Comparison of ENCODE assay signal across 23 cellular contexts in genomic region chr16:3965306-3965705, GRCh38.
DNase-seq lines count a peak whose midpoint lies in the region; ATAC-seq, FAIRE-seq and TF ChIP-seq lines count a peak whose summit lies in the region.
"Had no signal": no experiment of that assay in that cellular context is flagged by ENCODE, and none has a peak within 500 bp of the region (broad histone marks: within the 10 kb centered on the region; RNA-seq: fewer than 3 reads in every experiment).

No MANE protein-coding gene starts in this region.

- no peak overlapping the region for H3K9ac ChIP-seq in kidney (ENCODE audit: low read length in 2 of 2)
- H3K9ac ChIP-seq in neuronal stem cell (ENCODE audit: low read depth, low read length, poor library complexity) = no peak overlapping the region
- no peak overlapping the region for H3K9ac ChIP-seq in GM23248
- H3K9ac ChIP-seq: BLaER1 had no signal

- H3K27me3 ChIP-seq in H7 (ENCODE audit: control insufficient read depth, insufficient read depth, low read length) (no peaks in the 10 kb centered on the region), neuronal stem cell (ENCODE audit: control insufficient read depth in 3 of 3, insufficient read depth in 3 of 3, low read depth in 1 of 3, low read length in 3 of 3) (no peaks in the 10 kb centered on the region), esophagus muscularis mucosa (no peaks in the 10 kb centered on the region), GM23248 (replicated peaks; ENCODE audit: insufficient read depth) (no peaks in the 10 kb centered on the region)
- H3K27me3 ChIP-seq: BLaER1, SJSA1 had no signal

- no peak for TF ChIP-seq POLR2A in esophagus muscularis mucosa (IDR thresholded peaks at IDR 0.05; ENCODE audit: low read depth)

- no peak overlapping the region for H3K4me3 ChIP-seq in H7 (ENCODE audit: insufficient read depth, low read depth, low read length)
- H3K4me3 ChIP-seq in kidney (ENCODE audit: low read length in 2 of 2) = no peak overlapping the region
- no peak overlapping the region for H3K4me3 ChIP-seq in neuronal stem cell (ENCODE audit: low read length in 2 of 2)
- H3K4me3 ChIP-seq in esophagus muscularis mucosa = no peak overlapping the region
- no peak overlapping the region for H3K4me3 ChIP-seq in GM23248
- H3K4me3 ChIP-seq: BLaER1, SJSA1 had no signal

- no peak overlapping the region for H2AFZ ChIP-seq in neuronal stem cell (ENCODE audit: low read length)
- H2AFZ ChIP-seq in GM23248 = no peak overlapping the region

- H3K14ac ChIP-seq in neuronal stem cell (ENCODE audit: low read length) = no peak overlapping the region

- H4K91ac ChIP-seq in neuronal stem cell (ENCODE audit: low read depth, low read length, poor library complexity) = no peak overlapping the region

- no peaks in the 10 kb centered on the region for H3K4me1 ChIP-seq in kidney (ENCODE audit: control insufficient read depth in 1 of 2, insufficient read depth in 1 of 2, low read depth in 1 of 2, low read length in 2 of 2)
- H3K4me1 ChIP-seq in neuronal stem cell (ENCODE audit: control insufficient read depth in 2 of 2, insufficient read depth in 1 of 2, low read depth in 1 of 2, low read length in 2 of 2) = peaks cover 2 to 4% of the 10 kb centered on the region in 2 donors
- H3K4me1 ChIP-seq in esophagus muscularis mucosa = peaks cover 8 to 17% (median 15%) of the 10 kb centered on the region in 4 donors
- peaks cover 8% of the 10 kb centered on the region; the same call in 1 of the 2 replicates for H3K4me1 ChIP-seq in GM23248 (ENCODE audit: insufficient read depth)

- no peaks in the 10 kb centered on the region for H3K36me3 ChIP-seq in H7 (replicated peaks; ENCODE audit: control insufficient read depth, insufficient read depth, low read length)
- H3K36me3 ChIP-seq in kidney (ENCODE audit: control insufficient read depth in 1 of 2, insufficient read depth in 2 of 2, low read length in 2 of 2) = peaks cover 0 to 7% of the 10 kb centered on the region in 2 donors
- H3K36me3 ChIP-seq in neuronal stem cell (replicated peaks in 1 of 2; ENCODE audit: control insufficient read depth in 2 of 2, insufficient read depth in 2 of 2, low read length in 2 of 2) = peaks cover 0 to 11% of the 10 kb centered on the region in 2 donors
- H3K36me3 ChIP-seq in esophagus muscularis mucosa = peaks cover 18 to 28% (median 20%) of the 10 kb centered on the region in 4 donors
- no peaks in the 10 kb centered on the region; the same call in 1 of the 2 replicates for H3K36me3 ChIP-seq in GM23248 (ENCODE audit: low read depth)

- H3F3A ChIP-seq in GM23248 (ENCODE audit: insufficient read depth) = no peaks in the 10 kb centered on the region

- no peak for ATAC-seq in GM18868 (IDR thresholded peaks at IDR 0.05; ENCODE audit: unreplicated experiment)
- ATAC-seq: Right ventricle myocardium inferior had no signal

- FAIRE-seq in kidney (lab: Jason Lieb, UNC) = no peak
- FAIRE-seq: D721Med, GM18507 had no signal

- in situ Hi-C loops in GM23248 (cut with MboI) = no loop called here

- no peaks in the 10 kb centered on the region for H4K20me1 ChIP-seq in GM23248 (ENCODE audit: insufficient read depth)

- peaks cover 9% of the 10 kb centered on the region for H3K27me3 Mint-ChIP-seq in dendritic cell treated with granulocyte-macrophage colony-stimulating factor and Interleukin-4, amounts not matched to agents 40 ng/mL and 50 ng/mL, for 4 days

- H2BK12ac ChIP-seq in neuronal stem cell (ENCODE audit: low read length) = peak overlapping the region; percentile 58

- intact Hi-C loops in dendritic cell treated with granulocyte-macrophage colony-stimulating factor and Interleukin-4, amounts not matched to agents 40 ng/mL and 50 ng/mL, for 4 days (cut with micrococcal nuclease) = no loop called here
- intact Hi-C loops in kidney (cut with DNase I) = no loop called here
- intact Hi-C loops in esophagus muscularis mucosa (cut with DNase I) = no loop called here

- H3K4me3 Mint-ChIP-seq in dendritic cell treated with granulocyte-macrophage colony-stimulating factor and Interleukin-4, amounts not matched to agents 40 ng/mL and 50 ng/mL, for 4 days = no peak overlapping the region

- H3K27ac Mint-ChIP-seq in dendritic cell treated with granulocyte-macrophage colony-stimulating factor and Interleukin-4, amounts not matched to agents 40 ng/mL and 50 ng/mL, for 4 days = peak overlapping the region; percentile 71

- WGBS in neuronal stem cell (ENCODE audit: extremely low coverage in 2 of 2, insufficient read length in 2 of 2, insufficient replicate concordance in 1 of 2), 2 donors = no CpG with 5 or more reads among the region's 15 CpGs
- 81% methylated on average over 15 of the region's 15 CpGs for WGBS in esophagus muscularis mucosa
- 90 to 91% methylated on average over 15 of the region's 15 CpGs for whole genome bisulfite sequencing in GM23248 (ENCODE audit: low coverage in 1 of 2, low lambda C conversion rate in 2 of 2, missing lambda C conversion rate in 2 of 2), 2 experiments

- H3K4ac ChIP-seq in neuronal stem cell (ENCODE audit: low read length) = no peak overlapping the region

- H3K4me1 Mint-ChIP-seq in dendritic cell treated with granulocyte-macrophage colony-stimulating factor and Interleukin-4, amounts not matched to agents 40 ng/mL and 50 ng/mL, for 4 days (ENCODE audit: low read depth) = peaks cover 53% of the 10 kb centered on the region

- TF ChIP-seq CTCF in kidney (IDR thresholded peaks at IDR 0.05; ENCODE audit: borderline replicate concordance, extremely low read depth, insufficient read depth) (no peak), esophagus muscularis mucosa (IDR thresholded peaks at IDR 0.05) (no peak)

- H3K79me1 ChIP-seq in neuronal stem cell (ENCODE audit: low read depth, low read length) = no peaks in the 10 kb centered on the region

- H3K9me3 ChIP-seq in kidney (ENCODE audit: control insufficient read depth in 1 of 2, low read length in 2 of 2) (no peaks in the 10 kb centered on the region), neuronal stem cell (replicated peaks in 1 of 2; ENCODE audit: control insufficient read depth in 2 of 2, insufficient read depth in 1 of 2, low read depth in 1 of 2, low read length in 2 of 2) (peaks cover 0 to 4% of the 10 kb centered on the region in 2 donors), esophagus muscularis mucosa (no peaks in the 10 kb centered on the region), GM23248 (ENCODE audit: low read depth) (no peaks in the 10 kb centered on the region)
- H3K9me3 ChIP-seq: SJSA1 had no signal

- H3K36me3 Mint-ChIP-seq in dendritic cell treated with granulocyte-macrophage colony-stimulating factor and Interleukin-4, amounts not matched to agents 40 ng/mL and 50 ng/mL, for 4 days (ENCODE audit: low read depth) = peaks cover 26% of the 10 kb centered on the region

- H3K18ac ChIP-seq in neuronal stem cell (ENCODE audit: low read length) = no peak overlapping the region

- H3K4me2 ChIP-seq in neuronal stem cell (ENCODE audit: insufficient read depth, low read length, poor library complexity, severe bottlenecking) (no peak overlapping the region), GM23248 (ENCODE audit: unreplicated experiment) (no peak overlapping the region)
- H3K4me2 ChIP-seq: BLaER1 had no signal

- H2AK5ac ChIP-seq in neuronal stem cell (ENCODE audit: low read depth, low read length) = no peak overlapping the region

- H2BK15ac ChIP-seq in neuronal stem cell (ENCODE audit: low read length) = no peak overlapping the region

- DNase-seq in H7 (peak; percentile 23), kidney (peak; percentile 58), neuronal stem cell (ENCODE audit: low spot score) (no peak), esophagus muscularis mucosa (ENCODE audit: extremely low spot score) (no peak), GM23248 (no peak)
- DNase-seq in NK-92 treated with Interleukin-12 subunit alpha and Interleukin-12 subunit beta, amount 100 ng/mL, for 24 hours (lab: John Stamatoyannopoulos, UW) = no peak
- DNase-seq: ACHN, DMS53, GDM1, Kasumi-1, NCI-H1048, NCI-H1417 treated with DMSO at 0.1 percent for 48 hours, NCI-H187, NCI-H446, NCI-H526, OCI-M1 had no signal

- H2BK5ac ChIP-seq in neuronal stem cell (ENCODE audit: low read length) = no peak overlapping the region

- H3K27ac ChIP-seq in kidney (ENCODE audit: low read depth in 2 of 2, low read length in 2 of 2) (no peak overlapping the region), neuronal stem cell (replicated peaks; ENCODE audit: low read length) (no peak overlapping the region), esophagus muscularis mucosa (replicated peaks in 1 of 4) (no peak overlapping the region), GM23248 (no peak overlapping the region)
- H3K27ac ChIP-seq: BLaER1, SJSA1 had no signal

- H2BK120ac ChIP-seq in neuronal stem cell (ENCODE audit: low read depth, low read length) = no peak overlapping the region

- no peak overlapping the region for H4K8ac ChIP-seq in neuronal stem cell (ENCODE audit: low read depth, low read length)

- no peak overlapping the region for H3K23ac ChIP-seq in neuronal stem cell (ENCODE audit: low read depth, low read length, poor library complexity)

- H3K9me3 Mint-ChIP-seq in dendritic cell treated with granulocyte-macrophage colony-stimulating factor and Interleukin-4, amounts not matched to agents 40 ng/mL and 50 ng/mL, for 4 days = no peaks in the 10 kb centered on the region

- no peaks in the 10 kb centered on the region for H3K9me2 ChIP-seq in GM23248 (ENCODE audit: insufficient read depth)

- no peak for TF ChIP-seq EP300 in esophagus muscularis mucosa (IDR thresholded peaks at IDR 0.05)

- no peaks in the 10 kb centered on the region for H3K79me2 ChIP-seq in GM23248 (ENCODE audit: insufficient read depth)

Comparison
In these comparisons a context has a peak if more than half of its experiments do, and no peak if none do; other contexts are left out.
1. DNase-seq: peak in H7 (single experiment) and kidney (single experiment); none in neuronal stem cell (single experiment), esophagus muscularis mucosa (single experiment), NK-92 treated with Interleukin-12 subunit alpha and Interleukin-12 subunit beta, amount 100 ng/mL, for 24 hours (single experiment) and GM23248 (single experiment).